Comparison of ENCODE assay signal across 20 cellular contexts in the genomic region with DNA sequence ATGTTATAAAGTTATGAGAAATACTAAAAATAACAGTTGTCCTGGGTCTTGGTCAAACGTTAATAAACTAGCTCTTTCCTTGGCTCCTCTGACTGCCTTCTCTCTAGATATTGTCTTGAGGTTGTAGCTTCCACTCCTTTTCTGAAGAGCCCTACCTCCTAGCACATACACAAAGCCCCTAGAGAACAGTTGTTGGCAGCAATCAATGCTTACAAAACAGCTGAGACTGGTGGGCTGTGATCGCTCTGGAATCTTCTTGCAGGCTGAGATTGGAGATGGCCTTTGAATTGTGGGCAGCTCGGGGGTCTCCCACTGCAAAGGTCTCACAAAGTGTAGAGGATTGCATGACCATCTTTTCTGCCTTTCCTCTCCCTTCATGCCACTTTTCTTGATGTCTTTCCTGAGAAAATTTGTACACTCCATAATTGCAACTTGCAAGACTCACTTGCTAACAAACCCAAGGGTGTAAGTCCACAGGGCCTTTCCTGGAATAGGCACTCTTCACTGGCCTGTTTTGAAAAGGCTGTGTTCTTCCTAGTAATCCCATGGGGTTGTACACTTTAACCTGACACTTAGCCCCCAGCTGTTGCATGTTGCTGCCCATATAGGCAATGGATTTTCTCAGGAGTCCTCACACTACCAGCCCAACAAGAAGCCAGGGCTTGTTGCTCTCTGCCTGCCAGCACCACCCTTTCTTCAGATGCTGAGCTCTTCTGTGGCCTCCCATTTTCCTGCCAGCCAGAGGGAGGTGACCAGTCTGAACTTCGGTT.
DNase-seq lines count a peak whose midpoint lies in the region; ATAC-seq lines count a peak whose summit lies in the region.
"Had no signal": no experiment of that assay in that cellular context is flagged by ENCODE, and none has a peak within 500 bp of the region (broad histone marks: within the 10 kb centered on the region; RNA-seq: fewer than 3 reads in every experiment).

No MANE protein-coding gene starts in this region.

- ATAC-seq in HG03025 (IDR thresholded peaks at IDR 0.05; ENCODE audit: low FRiP score, unreplicated experiment), result no peak
- no peak for ATAC-seq in GM21367 (IDR thresholded peaks at IDR 0.05; ENCODE audit: unreplicated experiment)
- ATAC-seq: HCT116, T-cell had no signal

- no peaks in the 10 kb centered on the region for H3K27me3 ChIP-seq in muscle layer of duodenum (ENCODE audit: low read depth, low read length)
- no peaks in the 10 kb centered on the region for H3K27me3 ChIP-seq in subcutaneous abdominal adipose tissue (ENCODE audit: control insufficient read depth in 5 of 5, insufficient read depth in 4 of 5, low read length in 5 of 5)

- no peaks in the 10 kb centered on the region for H3K27me3 Mint-ChIP-seq in dendritic cell treated with granulocyte-macrophage colony-stimulating factor and Interleukin-4, amounts not matched to agents 40 ng/mL and 50 ng/mL, for 4 days
- H3K27me3 Mint-ChIP-seq: activated CD4-positive, alpha-beta T cell treated with anti-CD3 and anti-CD28 coated beads, Interleukin-2, amount 10 ng/mL, durations not matched to agents 7 days and 5 days; IgD-negative memory B cell; T-cell had no signal

- H3K36me3 ChIP-seq in muscle layer of duodenum (ENCODE audit: control insufficient read depth in 1 of 2, insufficient read depth in 2 of 2, low read length in 2 of 2), result peaks cover 0 to 3% of the 10 kb centered on the region in 2 donors
- H3K36me3 ChIP-seq in subcutaneous abdominal adipose tissue (ENCODE audit: control insufficient read depth in 5 of 5, insufficient read depth in 5 of 5, low read length in 5 of 5), result peaks cover 0 to 16% (median 10%) of the 10 kb centered on the region in 5 donors

- H3K9ac ChIP-seq in subcutaneous abdominal adipose tissue (ENCODE audit: low read length in 5 of 5), result no peak overlapping the region

- DNase-seq in LHCN-M2 (ENCODE audit: low read depth), result peak; percentile 37
- no peak for DNase-seq in stimulated activated naive CD4-positive, alpha-beta T cell (lab: John Stamatoyannopoulos, UW)
- DNase-seq: activated CD4-positive, alpha-beta T cell treated with anti-CD3 and anti-CD28 coated beads, Interleukin-2, amount 10 ng/mL, durations not matched to agents 7 days and 5 days; activated CD8-positive, alpha-beta memory T cell treated with anti-CD3 and anti-CD28 coated beads, Interleukin-2, amount 50 U/mL, for 4 hours; activated effector memory CD4-positive, alpha-beta T cell treated with anti-CD3 and anti-CD28 coated beads, Interleukin-2, amount 50 U/mL, for 16 hours; CD8-positive, alpha-beta memory T cell; DMS79 treated with DMSO at 0.1 percent for 48 hours; NCI-H187; SHP77; small intestine; stimulated activated CD4-positive, alpha-beta T cell treated with anti-CD3 and anti-CD28 coated beads, Interleukin-4, amount 100 ng/mL, for 1 hour; T-cell had no signal

- no peaks in the 10 kb centered on the region for H3K9me3 ChIP-seq in muscle layer of duodenum (ENCODE audit: control insufficient read depth in 1 of 2, low read length in 2 of 2)
- H3K9me3 ChIP-seq in subcutaneous abdominal adipose tissue (ENCODE audit: control insufficient read depth in 5 of 5, low read length in 5 of 5), result no peaks in the 10 kb centered on the region

- H3K27ac ChIP-seq in muscle layer of duodenum (ENCODE audit: low read length) (peak overlapping the region; percentile 68), subcutaneous abdominal adipose tissue (ENCODE audit: low read depth, low read length) (peak overlapping the region; percentile 61)
- H3K27ac ChIP-seq: epithelial cell of prostate had no signal

- H3K4me3 ChIP-seq in muscle layer of duodenum (ENCODE audit: low read depth in 1 of 2, low read length in 2 of 2), result no peak overlapping the region
- no peak overlapping the region for H3K4me3 ChIP-seq in subcutaneous abdominal adipose tissue (ENCODE audit: low read depth in 1 of 5, low read length in 5 of 5)

- H3K27ac Mint-ChIP-seq in dendritic cell treated with granulocyte-macrophage colony-stimulating factor and Interleukin-4, amounts not matched to agents 40 ng/mL and 50 ng/mL, for 4 days, result peak overlapping the region; percentile 47
- H3K27ac Mint-ChIP-seq: activated CD4-positive, alpha-beta T cell treated with anti-CD3 and anti-CD28 coated beads, Interleukin-2, amount 10 ng/mL, durations not matched to agents 7 days and 5 days; IgD-negative memory B cell; T-cell had no signal

- intact Hi-C loops in dendritic cell treated with granulocyte-macrophage colony-stimulating factor and Interleukin-4, amounts not matched to agents 40 ng/mL and 50 ng/mL, for 4 days (cut with micrococcal nuclease), result no loop called here

- peaks cover 47% of the 10 kb centered on the region for H3K4me1 Mint-ChIP-seq in dendritic cell treated with granulocyte-macrophage colony-stimulating factor and Interleukin-4, amounts not matched to agents 40 ng/mL and 50 ng/mL, for 4 days (ENCODE audit: low read depth)
- H3K4me1 Mint-ChIP-seq: activated CD4-positive, alpha-beta T cell treated with anti-CD3 and anti-CD28 coated beads, Interleukin-2, amount 10 ng/mL, durations not matched to agents 7 days and 5 days; CD8-positive, alpha-beta memory T cell had no signal

- H3K4me1 ChIP-seq in muscle layer of duodenum (ENCODE audit: control insufficient read depth in 1 of 2, insufficient read depth in 2 of 2, low read length in 2 of 2) (peaks cover 44 to 79% of the 10 kb centered on the region in 2 donors), subcutaneous abdominal adipose tissue (ENCODE audit: control insufficient read depth in 5 of 5, insufficient read depth in 5 of 5, low read length in 5 of 5) (peaks cover 18 to 75% (median 62%) of the 10 kb centered on the region in 5 donors)

- peaks cover 45% of the 10 kb centered on the region for H3K36me3 Mint-ChIP-seq in dendritic cell treated with granulocyte-macrophage colony-stimulating factor and Interleukin-4, amounts not matched to agents 40 ng/mL and 50 ng/mL, for 4 days (ENCODE audit: low read depth)

- H3K4me3 Mint-ChIP-seq in dendritic cell treated with granulocyte-macrophage colony-stimulating factor and Interleukin-4, amounts not matched to agents 40 ng/mL and 50 ng/mL, for 4 days, result no peak overlapping the region
- H3K4me3 Mint-ChIP-seq: activated CD4-positive, alpha-beta T cell treated with anti-CD3 and anti-CD28 coated beads, Interleukin-2, amount 10 ng/mL, durations not matched to agents 7 days and 5 days; CD8-positive, alpha-beta memory T cell; IgD-negative memory B cell; T-cell had no signal

- no peaks in the 10 kb centered on the region for H3K9me3 Mint-ChIP-seq in dendritic cell treated with granulocyte-macrophage colony-stimulating factor and Interleukin-4, amounts not matched to agents 40 ng/mL and 50 ng/mL, for 4 days
- H3K9me3 Mint-ChIP-seq: activated CD4-positive, alpha-beta T cell treated with anti-CD3 and anti-CD28 coated beads, Interleukin-2, amount 10 ng/mL, durations not matched to agents 7 days and 5 days; CD8-positive, alpha-beta memory T cell; IgD-negative memory B cell; T-cell had no signal
